In the genomic region with DNA sequence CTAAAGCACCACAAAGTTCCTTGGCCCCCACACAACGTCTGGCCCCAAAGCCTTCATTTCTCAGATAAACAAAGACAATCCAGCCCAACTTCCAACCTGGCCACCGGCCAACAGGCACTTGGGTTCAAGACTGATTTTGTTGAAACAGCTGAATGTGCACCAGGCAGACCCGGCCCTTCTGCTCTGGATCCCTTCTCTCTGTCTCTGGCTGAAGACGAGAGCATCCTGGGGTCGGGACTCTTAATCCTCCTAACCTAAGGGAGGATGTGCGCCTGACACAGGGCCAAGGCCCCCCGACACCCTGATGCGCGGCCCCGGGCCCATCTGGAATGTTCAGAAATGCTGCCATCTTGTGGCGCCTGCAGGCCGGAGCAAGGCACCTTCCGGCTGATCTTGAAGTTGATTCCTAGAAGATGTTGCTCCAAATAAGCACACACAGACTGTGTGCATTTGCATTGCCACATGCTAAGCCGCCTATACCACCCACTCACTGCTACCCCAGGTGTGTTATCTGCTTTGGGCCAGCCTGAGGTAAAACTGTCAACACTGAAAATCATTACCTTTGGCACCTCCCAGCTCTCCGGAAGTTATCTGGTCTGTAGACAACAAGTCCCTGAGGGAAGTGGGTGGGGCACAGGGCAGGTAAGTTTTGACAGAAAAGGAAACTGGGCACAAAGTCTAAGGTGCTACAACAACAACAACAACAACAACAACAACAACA, we compare ENCODE assay signal across 7 cellular contexts.
DNase-seq lines count a peak whose midpoint lies in the region; ATAC-seq and TF ChIP-seq lines count a peak whose summit lies in the region.

No MANE protein-coding gene starts in this region.

- H3K23me2 ChIP-seq in H9 (ENCODE audit: insufficient read length, low read depth, low read length, poor library complexity, severe bottlenecking) = no peaks in the 10 kb centered on the region

- H3K4me3 Mint-ChIP-seq in H9 (no peak overlapping the region), osteocyte (ENCODE audit: unreplicated experiment) (peak overlapping the region; percentile 20)

- H3K4me2 ChIP-seq in DND-41 (ENCODE audit: insufficient read depth, low read length) (peak overlapping the region; percentile 20; the same call in 1 of the 2 replicates), H9 (ENCODE audit: insufficient read depth, insufficient read length, low read length) (no peak overlapping the region), SU-DHL-6 (ENCODE audit: low read depth, low read length, poor library complexity, severe bottlenecking) (no peak overlapping the region)

- no peak overlapping the region for H3K4ac ChIP-seq in H9 (ENCODE audit: low read depth, low read length)

- ATAC-seq in DND-41 (ENCODE audit: insufficient read depth, low read depth) (peak; percentile 84), GM18909 (IDR thresholded peaks at IDR 0.05; ENCODE audit: poor library complexity, unreplicated experiment) (no peak)

- no peak overlapping the region for H3T11ph ChIP-seq in H9 (ENCODE audit: low read length)

- H4K20me1 ChIP-seq in DND-41 (ENCODE audit: insufficient read depth, low read length) (no peaks in the 10 kb centered on the region), H9 (ENCODE audit: control insufficient read depth, insufficient read depth, insufficient read length) (no peaks in the 10 kb centered on the region), SU-DHL-6 (ENCODE audit: low read depth, low read length) (no peaks in the 10 kb centered on the region)

- H3K56ac ChIP-seq in H9 (ENCODE audit: insufficient read length, low read depth, low read length) = no peak overlapping the region

- no peak overlapping the region for H2BK120ac ChIP-seq in H9 (ENCODE audit: low read depth, low read length, poor library complexity, severe bottlenecking)

- no peak overlapping the region for H4K91ac ChIP-seq in H9 (ENCODE audit: insufficient read length, low read depth, low read length)

- H3K27me3 ChIP-seq in DND-41 (ENCODE audit: insufficient read depth, low read length, poor library complexity) = peaks cover 4% of the 10 kb centered on the region
- H3K27me3 ChIP-seq in H9 (ENCODE audit: insufficient read depth, low read length) = no peaks in the 10 kb centered on the region
- no peaks in the 10 kb centered on the region for H3K27me3 ChIP-seq in SU-DHL-6 (ENCODE audit: low read length)

- H3K36me3 ChIP-seq in DND-41 (ENCODE audit: insufficient read depth, low read length) (no peaks in the 10 kb centered on the region), SU-DHL-6 (ENCODE audit: low read length) (no peaks in the 10 kb centered on the region)

- no peak overlapping the region for H3K9ac ChIP-seq in DND-41 (ENCODE audit: low read depth, low read length)
- H3K9ac ChIP-seq in H9 (ENCODE audit: extremely low read depth, insufficient read length, low read length) = no peak overlapping the region
- no peak overlapping the region for H3K9ac ChIP-seq in SU-DHL-6 (ENCODE audit: low read length)

- H3K14ac ChIP-seq in H9 (ENCODE audit: insufficient read depth, low read length) = no peak overlapping the region

- no peak overlapping the region for H3K27ac ChIP-seq in DND-41 (ENCODE audit: low read length)
- no peak overlapping the region for H3K27ac ChIP-seq in H9 (ENCODE audit: insufficient read length, low read depth, low read length)
- H3K27ac ChIP-seq in SU-DHL-6 (ENCODE audit: low read depth, low read length) = no peak overlapping the region

- H3K9me2 ChIP-seq in SU-DHL-6 (replicated peaks; ENCODE audit: insufficient read depth, low read length) = no peaks in the 10 kb centered on the region

- H3K79me2 ChIP-seq in DND-41 (ENCODE audit: insufficient read depth, low read length) (no peaks in the 10 kb centered on the region), H9 (ENCODE audit: insufficient read depth, low read length) (no peaks in the 10 kb centered on the region), SU-DHL-6 (ENCODE audit: insufficient read depth, low read length) (no peaks in the 10 kb centered on the region)

- peaks cover 2 to 8% of the 10 kb centered on the region in 2 experiments; a peak in 2 of 4 replicates for H3K4me1 Mint-ChIP-seq in H9
- peaks cover 7% of the 10 kb centered on the region for H3K4me1 Mint-ChIP-seq in osteocyte (ENCODE audit: unreplicated experiment)

- H3K27ac Mint-ChIP-seq in H9 (no peak overlapping the region), osteocyte (ENCODE audit: unreplicated experiment) (no peak overlapping the region)

- H3K4me1 ChIP-seq in DND-41 (ENCODE audit: insufficient read depth, low read length) (peaks cover 3% of the 10 kb centered on the region; the same call in 1 of the 2 replicates), H9 (ENCODE audit: insufficient read depth, low read length) (no peaks in the 10 kb centered on the region)

- H2AK5ac ChIP-seq in H9 (ENCODE audit: insufficient read length, low read length) = no peak overlapping the region

- H3K79me1 ChIP-seq in H9 (ENCODE audit: insufficient read depth, low read depth, low read length, poor library complexity, severe bottlenecking) = no peaks in the 10 kb centered on the region

- no peak overlapping the region for H3K23ac ChIP-seq in H9 (ENCODE audit: insufficient read length, low read depth, low read length)

- no peak overlapping the region for H4K8ac ChIP-seq in H9 (replicated peaks; ENCODE audit: insufficient read length, low read depth, low read length)

- H3F3A ChIP-seq in SU-DHL-6 (ENCODE audit: insufficient read depth) = no peaks in the 10 kb centered on the region

- H3K27me3 Mint-ChIP-seq in H9 (ENCODE audit: low read depth) (peaks cover 45% of the 10 kb centered on the region), osteocyte (ENCODE audit: unreplicated experiment) (peaks cover 24% of the 10 kb centered on the region)

- no peak overlapping the region for H4K5ac ChIP-seq in H9 (ENCODE audit: insufficient read length, low read depth, low read length)

- H2AFZ ChIP-seq in DND-41 (ENCODE audit: low read depth, low read length) (no peak overlapping the region), H9 (ENCODE audit: low read length) (no peak overlapping the region), SU-DHL-6 (ENCODE audit: low read depth, low read length, severe bottlenecking) (no peak overlapping the region)

- no peak overlapping the region for H3K4me3 ChIP-seq in DND-41 (ENCODE audit: low read depth in 1 of 2, low read length in 2 of 2)
- H3K4me3 ChIP-seq in SU-DHL-6 (ENCODE audit: insufficient read depth, low read length, poor library complexity, severe bottlenecking) = no peak overlapping the region
- no peak overlapping the region for H3K4me3 ChIP-seq in foreskin fibroblast (ENCODE audit: low read depth in 1 of 2, low read length in 2 of 2)

- WGBS in H9 (ENCODE audit: extremely low coverage, insufficient read length, low lambda C conversion rate) = no CpG with 5 or more reads among the region's 15 CpGs

- H3K36me3 Mint-ChIP-seq in H9 (ENCODE audit: insufficient read depth in 1 of 3, low read depth in 3 of 3) = no peaks in the 10 kb centered on the region; a peak in 1 of 7 replicates
- H3K36me3 Mint-ChIP-seq in osteocyte (ENCODE audit: unreplicated experiment) = peaks cover 1% of the 10 kb centered on the region

- H3K9me3 ChIP-seq in DND-41 (ENCODE audit: insufficient read depth, low read length, severe bottlenecking) (no peaks in the 10 kb centered on the region), H9 (ENCODE audit: control insufficient read depth, low read depth, low read length) (no peaks in the 10 kb centered on the region), SU-DHL-6 (ENCODE audit: insufficient read depth, low read length) (no peaks in the 10 kb centered on the region)

- H2BK5ac ChIP-seq in H9 (ENCODE audit: insufficient read length, low read length) = no peak overlapping the region

- peak; percentile 91 for TF ChIP-seq CTCF in DND-41 (IDR thresholded peaks at IDR 0.05; ENCODE audit: borderline replicate concordance, extremely low read depth, low read length, poor library complexity, severe bottlenecking)
- peak; percentile 91 for TF ChIP-seq CTCF in H9 (conservative IDR thresholded peaks at IDR 0.05)
- peak; percentile 62 for TF ChIP-seq CTCF in SU-DHL-6 (IDR thresholded peaks at IDR 0.05; ENCODE audit: insufficient read depth, low read length, poor library complexity, severe bottlenecking)
- TF ChIP-seq CTCF in foreskin fibroblast (IDR thresholded peaks at IDR 0.05; ENCODE audit: low read depth, low read length) = peak; percentile 83
- peak; percentile 93 for TF ChIP-seq CTCF in osteocyte (IDR thresholded peaks at IDR 0.05)

- H2BK15ac ChIP-seq in H9 (ENCODE audit: low read depth, low read length) = no peak overlapping the region

- DNase-seq in DND-41 (peak; percentile 53), H9 (peak; percentile 78), foreskin fibroblast (peak; percentile 6 to 47), osteocyte (ENCODE audit: extremely low spot score, unreplicated experiment) (no peak), cerebellum (ENCODE audit: low spot score) (no peak)

- no peak overlapping the region for H2BK20ac ChIP-seq in H9 (ENCODE audit: low read depth, low read length, poor library complexity, severe bottlenecking)

- no peak overlapping the region for H2BK12ac ChIP-seq in H9 (ENCODE audit: insufficient read length, low read depth, low read length)

- peaks cover 0 to 3% of the 10 kb centered on the region in 2 experiments; a peak in 1 of 5 replicates for H3K9me3 Mint-ChIP-seq in H9
- no peaks in the 10 kb centered on the region for H3K9me3 Mint-ChIP-seq in osteocyte (ENCODE audit: unreplicated experiment)

- H3K18ac ChIP-seq in H9 (ENCODE audit: insufficient read length, low read depth, low read length) = no peak overlapping the region

Comparison
In these comparisons a context has a peak if more than half of its experiments do, and no peak if none do; other contexts are left out.
1. DNase-seq: peak in DND-41 (single experiment), H9 (single experiment) and foreskin fibroblast (2 of 2); none in osteocyte (single experiment) and cerebellum (single experiment).
2. Peak in every context shown above with its lines, with median percentiles within 50 percentile points of each other: CTCF ChIP-seq.